Comparison of ENCODE assay signal across 10 cellular contexts in genomic region chr7:3267928-3268690, GRCh38. TPM values are rescaled to one million over a fixed set of nuclear protein-coding genes. Genes with fewer than 3 reads are reported as not detected.
DNase-seq lines count a peak whose midpoint lies in the region; ATAC-seq and TF ChIP-seq lines count a peak whose summit lies in the region.
"Had no signal": no experiment of that assay in that cellular context is flagged by ENCODE, and none has a peak within 500 bp of the region (broad histone marks: within the 10 kb centered on the region; RNA-seq: fewer than 3 reads in every experiment).

No MANE protein-coding gene starts in this region.

- H3K4me1 Mint-ChIP-seq in progenitor cell of endocrine pancreas (ENCODE audit: low read depth): peaks cover 12% of the 10 kb centered on the region

- ATAC-seq in mucosa of descending colon: peak; percentile 35
- ATAC-seq in GM21786 (IDR thresholded peaks at IDR 0.05; ENCODE audit: unreplicated experiment): no peak
- no peak for ATAC-seq in activated CD4-positive, CD25-positive, alpha-beta regulatory T cell treated with anti-CD3 and anti-CD28 coated beads, Interleukin-2, amount 50 U/mL, for 24 hours
- no peak for ATAC-seq in right lobe of liver

- no peak overlapping the region for H3K4me3 Mint-ChIP-seq in progenitor cell of endocrine pancreas (ENCODE audit: low read depth)

- H3K27me3 Mint-ChIP-seq in progenitor cell of endocrine pancreas: peaks cover 30% of the 10 kb centered on the region

- no peak for TF ChIP-seq POLR2A in right lobe of liver (IDR thresholded peaks at IDR 0.05)

- H3K4me3 ChIP-seq in astrocyte of the cerebellum (ENCODE audit: low read depth, low read length): no peak overlapping the region
- H3K4me3 ChIP-seq in mucosa of descending colon: no peak overlapping the region
- no peak overlapping the region for H3K4me3 ChIP-seq in right lobe of liver

- H3K36me3 ChIP-seq in mucosa of descending colon (ENCODE audit: low read depth): no peaks in the 10 kb centered on the region
- no peaks in the 10 kb centered on the region for H3K36me3 ChIP-seq in right lobe of liver

- TF ChIP-seq CTCF in astrocyte of the cerebellum (IDR thresholded peaks at IDR 0.05; ENCODE audit: low read depth, low read length, missing control alignments): no peak
- no peak for TF ChIP-seq CTCF in mucosa of descending colon (IDR thresholded peaks at IDR 0.05)
- TF ChIP-seq CTCF in progenitor cell of endocrine pancreas (IDR thresholded peaks at IDR 0.05; ENCODE audit: unreplicated experiment): no peak
- TF ChIP-seq CTCF in right lobe of liver (IDR thresholded peaks at IDR 0.05): no peak

- no peaks in the 10 kb centered on the region for H3K4me1 ChIP-seq in mucosa of descending colon (ENCODE audit: low read depth)
- no peaks in the 10 kb centered on the region for H3K4me1 ChIP-seq in right lobe of liver

- 57% methylated on average over 8 of the region's 10 CpGs for WGBS in right lobe of liver (ENCODE audit: insufficient coverage, low coverage, low lambda C conversion rate, missing lambda C conversion rate)

- no peak overlapping the region for H3K27ac ChIP-seq in right lobe of liver

- no peaks in the 10 kb centered on the region for H3K27me3 ChIP-seq in right lobe of liver

- H3K9me3 ChIP-seq in mucosa of descending colon (no peaks in the 10 kb centered on the region), right lobe of liver (no peaks in the 10 kb centered on the region)

- H3K9me3 Mint-ChIP-seq in progenitor cell of endocrine pancreas (ENCODE audit: low read depth): no peaks in the 10 kb centered on the region

- peak; percentile 93 for DNase-seq in DMS53 (lab: John Stamatoyannopoulos, UW)
- DNase-seq in NCI-H2029 treated with DMSO at 0.1 percent for 48 hours (lab: John Stamatoyannopoulos, UW): peak; percentile 97
- peak; percentile 84 for DNase-seq in astrocyte of the cerebellum (ENCODE audit: low read depth)
- no peak for DNase-seq in mucosa of descending colon
- DNase-seq in progenitor cell of endocrine pancreas (ENCODE audit: low spot score, unreplicated experiment): no peak
- DNase-seq in right lobe of liver: no peak
- DNase-seq: activated CD4-positive, CD25-positive, alpha-beta regulatory T cell treated with anti-CD3 and anti-CD28 coated beads, Interleukin-2, amount 50 U/mL, for 72 hours; stimulated activated naive CD4-positive, alpha-beta T cell had no signal

- in situ Hi-C loops in astrocyte of the cerebellum (cut with HindIII; ENCODE audit: low sequenced_read_pairs): no loop called here

- intact Hi-C loops in mucosa of descending colon (cut with DNase I, micrococcal nuclease): no loop called here
- intact Hi-C loops in right lobe of liver (cut with DNase I): no loop called here

- H3K36me3 Mint-ChIP-seq in progenitor cell of endocrine pancreas (ENCODE audit: insufficient read depth): no peaks in the 10 kb centered on the region

- no peak overlapping the region for H3K27ac Mint-ChIP-seq in progenitor cell of endocrine pancreas

RNA-seq across cellular contexts. Expression of gene SDK1, which starts 32.9 kb away (rescaled TPM):
- total RNA-seq in mucosa of descending colon: 10 to 100 TPM in 1 of 3 donors, 1 to 10 TPM in 2; 2.7 to 20.2 (median 4.2) TPM
- total RNA-seq in progenitor cell of endocrine pancreas: 37.6 and 39.6 TPM in 2 replicates
- 1 to 10 TPM in 2 of 6 experiments, under 1 TPM in 4; 0.07 to 1.4 (median 0.65) TPM for total RNA-seq in right lobe of liver

Comparison
In these comparisons a context has a peak if more than half of its experiments do, and no peak if none do; other contexts are left out.
1. DNase-seq: peak in DMS53 (single experiment), NCI-H2029 treated with DMSO at 0.1 percent for 48 hours (single experiment) and astrocyte of the cerebellum (single experiment); none in mucosa of descending colon (0 of 3), progenitor cell of endocrine pancreas (single experiment) and right lobe of liver (0 of 3).